32 cellular contexts compared by ENCODE assay signal in the genomic region with DNA sequence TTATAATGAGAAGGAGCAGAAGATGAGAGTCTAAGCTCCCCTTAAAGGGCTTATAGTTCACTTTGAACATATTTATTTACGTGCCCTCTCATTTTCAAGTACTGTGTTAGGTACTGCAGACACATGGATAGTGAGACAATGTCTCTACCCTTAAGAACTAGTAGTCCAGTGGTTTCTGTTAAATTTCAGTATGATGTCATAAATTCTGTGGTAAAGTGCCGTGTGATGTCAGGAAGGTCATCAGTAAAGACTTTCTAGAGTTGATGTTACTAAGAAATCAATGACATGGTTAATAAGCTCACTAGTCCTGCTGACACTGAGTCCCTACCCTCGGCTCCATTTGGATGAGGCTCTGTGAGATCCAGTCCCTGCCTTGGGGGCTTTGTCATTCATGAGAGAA.
"Had no signal": no experiment of that assay in that cellular context is flagged by ENCODE, and none has a peak within 500 bp of the region (broad histone marks: within the 10 kb centered on the region; RNA-seq: fewer than 3 reads in every experiment).

No MANE protein-coding gene starts in this region.

- H3K27me3 Mint-ChIP-seq: activated CD4-positive, alpha-beta T cell treated with anti-CD3 and anti-CD28 coated beads, Interleukin-2, amount 10 ng/mL, durations not matched to agents 24 days and 14 days; activated T-cell treated with anti-CD3 and anti-CD28 coated beads, Interleukin-2, amount 50 U/mL, for 24 hours; effector memory CD8-positive, alpha-beta T cell had no signal

- H3K79me2 ChIP-seq: hepatocyte had no signal

- H3K27ac Mint-ChIP-seq: activated CD4-positive, alpha-beta memory T cell treated with anti-CD3 and anti-CD28 coated beads for 36 hours; activated CD4-positive, alpha-beta T cell treated with anti-CD3 and anti-CD28 coated beads, Interleukin-2, amount 10 ng/mL, durations not matched to agents 24 days and 14 days; activated T-cell treated with anti-CD3 and anti-CD28 coated beads, Interleukin-2, amount 50 U/mL, for 24 hours; effector memory CD8-positive, alpha-beta T cell had no signal

- H3K4me3 ChIP-seq: gastrocnemius medialis, hepatocyte, left ventricle myocardium inferior, mucosa of descending colon, ovary, prostate gland, smooth muscle cell, thoracic aorta, uterus had no signal

- DNase-seq: activated CD4-positive, alpha-beta memory T cell treated with anti-CD3 and anti-CD28 coated beads for 36 hours; activated CD4-positive, alpha-beta T cell treated with anti-CD3 and anti-CD28 coated beads, Interleukin-2, amount 10 ng/mL, durations not matched to agents 24 days and 14 days; activated CD4-positive, CD25-positive, alpha-beta regulatory T cell treated with anti-CD3 and anti-CD28 coated beads, Interleukin-2, amount 50 U/mL, for 72 hours; activated CD8-positive, alpha-beta memory T cell treated with anti-CD3 and anti-CD28 coated beads, Interleukin-2, amount 50 U/mL, for 4 hours; activated gamma-delta T cell treated with Interleukin-2 at 50 U/mL for 16 hours; activated naive CD4-positive, alpha-beta T cell treated with anti-CD3 and anti-CD28 coated beads, Interleukin-2, amount 50 U/mL, for 16 hours; activated T-cell treated with anti-CD3 and anti-CD28 coated beads, Interleukin-2, amount 50 U/mL, for 24 hours; amniotic stem cell; brain microvascular endothelial cell; caudate nucleus; cortex of kidney; effector memory CD8-positive, alpha-beta T cell; erythroblast; gastrocnemius medialis; islet precursor cell; left ventricle myocardium inferior; mucosa of descending colon; nephron progenitor cell; ovary; retina; stimulated activated CD4-positive, alpha-beta T cell treated with anti-CD3 and anti-CD28 coated beads, Interleukin-1b, Interleukin-23, amount 100 ng/mL, for 48 hours; stimulated activated CD4-positive, alpha-beta T cell treated with anti-CD3 and anti-CD28 coated beads, Interleukin-4, amount 100 ng/mL, for 4 hours; stimulated activated CD8-positive, alpha-beta memory T cell treated with anti-CD3 and anti-CD28 coated beads, Interleukin-4, amount 100 ng/mL, for 48 hours; stimulated activated naive CD4-positive, alpha-beta T cell treated with Interleukin-2 at 50 U/mL for 16 hours; T1000; trophoblast cell; uterus had no signal

- H2AFZ ChIP-seq: hepatocyte had no signal

- H3K27ac ChIP-seq: brain microvascular endothelial cell, gastrocnemius medialis, hepatocyte, left ventricle myocardium inferior, ovary, prostate gland, thoracic aorta, uterus had no signal

- H3K27me3 ChIP-seq: brain microvascular endothelial cell, gastrocnemius medialis, hepatocyte, ovary, uterus had no signal

- H3K4me3 Mint-ChIP-seq: activated CD4-positive, alpha-beta memory T cell treated with anti-CD3 and anti-CD28 coated beads for 36 hours; activated CD4-positive, alpha-beta T cell treated with anti-CD3 and anti-CD28 coated beads, Interleukin-2, amount 10 ng/mL, durations not matched to agents 24 days and 14 days; activated T-cell treated with anti-CD3 and anti-CD28 coated beads, Interleukin-2, amount 50 U/mL, for 24 hours; effector memory CD8-positive, alpha-beta T cell had no signal

- H3K9me3 ChIP-seq: gastrocnemius medialis, left ventricle myocardium inferior, mucosa of descending colon, ovary, prostate gland, thoracic aorta, uterus had no signal

- H3K4me1 ChIP-seq: prostate gland had no signal

- H3K36me3 Mint-ChIP-seq: activated CD4-positive, alpha-beta memory T cell treated with anti-CD3 and anti-CD28 coated beads for 36 hours had no signal

- H3K36me3 ChIP-seq: brain microvascular endothelial cell, gastrocnemius medialis, left ventricle myocardium inferior, ovary, prostate gland, thoracic aorta, uterus had no signal

- FAIRE-seq: astrocyte had no signal

- H3K4me2 ChIP-seq: hepatocyte, smooth muscle cell had no signal

- ATAC-seq: effector memory CD8-positive, alpha-beta T cell; gastrocnemius medialis; mucosa of descending colon had no signal

- H3K9me3 Mint-ChIP-seq: activated CD4-positive, alpha-beta memory T cell treated with anti-CD3 and anti-CD28 coated beads for 36 hours; activated T-cell treated with anti-CD3 and anti-CD28 coated beads, Interleukin-2, amount 50 U/mL, for 24 hours; effector memory CD8-positive, alpha-beta T cell; nephron progenitor cell had no signal
